In the genomic region with DNA sequence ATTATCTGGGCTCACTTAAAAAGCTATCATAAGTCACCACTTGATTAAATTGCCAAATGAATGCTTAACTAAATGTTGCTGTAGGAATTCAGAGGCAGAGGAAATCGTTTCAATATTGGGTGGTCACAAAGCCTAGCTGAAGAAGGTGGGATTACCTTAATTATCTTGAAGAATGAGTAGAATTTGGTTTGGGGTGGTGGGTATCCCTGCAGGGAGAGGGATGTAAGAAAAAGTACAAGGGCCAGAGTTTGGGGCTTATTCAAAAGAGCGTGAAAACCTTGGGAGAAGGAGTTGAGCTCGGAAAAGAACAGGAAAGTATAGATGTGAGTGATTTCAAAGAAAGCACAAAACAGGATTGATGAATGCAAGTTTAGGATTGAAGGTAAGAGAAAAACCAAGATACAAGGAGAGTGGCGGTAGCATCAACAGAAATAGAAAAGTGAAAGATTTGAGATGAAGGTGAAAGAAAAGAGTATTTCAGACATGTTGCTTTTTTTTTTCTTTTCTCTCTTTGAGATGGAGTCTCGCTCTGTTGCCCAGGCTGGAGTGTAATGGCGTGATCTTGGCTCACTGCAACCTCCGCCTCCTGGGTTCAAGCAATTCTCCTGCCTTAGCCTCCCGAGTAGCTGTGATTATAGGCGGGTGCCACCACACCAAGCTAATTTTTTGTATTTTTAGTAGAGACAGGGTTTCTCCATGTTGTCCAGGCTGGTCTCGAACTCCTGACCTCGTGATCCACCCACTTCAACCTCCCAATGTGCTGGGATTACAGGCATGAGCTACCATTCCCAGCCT, we compare ENCODE assay signal across 1 cellular context.
TF ChIP-seq lines count a peak whose summit lies in the region.

No MANE protein-coding gene starts in this region.

TF ChIP-seq in endothelial cell of umbilical vein, 7 proteins besides CTCF, POLR2A, EP300 and RAD21:
- TF ChIP-seq JUN (IDR thresholded peaks at IDR 0.05; ENCODE audit: borderline replicate concordance, insufficient read depth, insufficient read length, low read depth) (no peak), POLR2AphosphoS5 (IDR thresholded peaks at IDR 0.05; ENCODE audit: insufficient read depth, low read depth, low read length) (no peak), EZH2 (IDR thresholded peaks at IDR 0.05; ENCODE audit: borderline replicate concordance, low read depth, low read length, severe bottlenecking) (no peak), FOS (IDR thresholded peaks at IDR 0.05; ENCODE audit: borderline replicate concordance, insufficient read depth, low read length) (no peak), GATA2 (IDR thresholded peaks at IDR 0.05; ENCODE audit: insufficient read depth, insufficient read length, low read depth, low read length) (no peak), MYC (IDR thresholded peaks at IDR 0.05; ENCODE audit: low read depth, low read length) (no peak)
- TF ChIP-seq, protein P1, sequence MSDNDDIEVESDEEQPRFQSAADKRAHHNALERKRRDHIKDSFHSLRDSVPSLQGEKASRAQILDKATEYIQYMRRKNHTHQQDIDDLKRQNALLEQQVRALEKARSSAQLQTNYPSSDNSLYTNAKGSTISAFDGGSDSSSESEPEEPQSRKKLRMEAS (IDR thresholded peaks at IDR 0.05; ENCODE audit: insufficient read depth, insufficient read length) = no peak
TF ChIP-seq in endothelial cell of umbilical vein: peak in this region for 0.
